Comparison of ENCODE assay signal across 29 cellular contexts in genomic region chr17:80653856-80654255, GRCh38.
DNase-seq lines count a peak whose midpoint lies in the region; ATAC-seq, FAIRE-seq and TF ChIP-seq lines count a peak whose summit lies in the region.
"Had no signal": no experiment of that assay in that cellular context is flagged by ENCODE, and none has a peak within 500 bp of the region (broad histone marks: within the 10 kb centered on the region; RNA-seq: fewer than 3 reads in every experiment).

No MANE protein-coding gene starts in this region.

- in situ Hi-C loops in HepG2 (cut with HindIII; ENCODE audit: extremely low pct_ligation_motif_present, low pct_unique_long_range_greater_than_20kb) (no loop called here), transverse colon (cut with MboI; ENCODE audit: low pct_ligation_motif_present in 1 of 4, low pct_unique_long_range_greater_than_20kb in 1 of 4, low sequenced_read_pairs in 3 of 4) (no loop called here)

- peak overlapping the region; percentile 74 for H3K27ac Mint-ChIP-seq in activated T-helper 17 cell treated with anti-CD3 and anti-CD28 coated beads, Interleukin-2, amount 50 U/mL, for 72 hours
- H3K27ac Mint-ChIP-seq in naive thymus-derived CD4-positive, alpha-beta T cell: peak overlapping the region in 6 of 9 donors; percentile 3 to 75 (median 50)
- H3K27ac Mint-ChIP-seq in stimulated activated naive CD8-positive, alpha-beta T cell treated with anti-CD3 and anti-CD28 coated beads, Interleukin-15, amount 100 ng/mL, for 72 hours: peak overlapping the region in 1 of 2 donors; percentile 65

- H3K4me1 ChIP-seq in right lobe of liver (no peaks in the 10 kb centered on the region), HepG2 (ENCODE audit: insufficient read depth, low read length) (peaks cover 47% of the 10 kb centered on the region), transverse colon (peaks cover 0 to 10% (median 0%) of the 10 kb centered on the region in 4 donors)
- peaks cover 10 to 18% of the 10 kb centered on the region in 2 donors for H3K4me1 ChIP-seq in naive thymus-derived CD4-positive, alpha-beta T cell (ENCODE audit: control insufficient read depth in 2 of 2, insufficient read depth in 2 of 2, low read length in 2 of 2)
- H3K4me1 ChIP-seq: A549 had no signal

- H3K4me1 Mint-ChIP-seq in activated T-helper 17 cell treated with anti-CD3 and anti-CD28 coated beads, Interleukin-2, amount 50 U/mL, for 72 hours: peaks cover 33% of the 10 kb centered on the region
- H3K4me1 Mint-ChIP-seq in naive thymus-derived CD4-positive, alpha-beta T cell: peaks cover 27 to 71% (median 66%) of the 10 kb centered on the region in 7 donors
- peaks cover 71% of the 10 kb centered on the region for H3K4me1 Mint-ChIP-seq in stimulated activated naive CD8-positive, alpha-beta T cell treated with anti-CD3 and anti-CD28 coated beads, Interleukin-15, amount 100 ng/mL, for 72 hours

- DNase-seq in right lobe of liver (no peak), HepG2 (ENCODE audit: low spot score) (no peak), transverse colon (peak; percentile 20), GM12891 (ENCODE audit: insufficient read length, low spot score) (no peak)
- DNase-seq in naive thymus-derived CD4-positive, alpha-beta T cell: no peak
- no peak for DNase-seq in stimulated activated naive CD8-positive, alpha-beta T cell treated with anti-CD3 and anti-CD28 coated beads, Interleukin-15, amount 100 ng/mL, for 72 hours
- DNase-seq: AML-193; Caco-2; CD4-positive, alpha-beta memory T cell; EL; GDM1; H7; MG63; NCI-H1105 treated with DMSO at 0.1 percent for 48 hours; NCI-H146; NCI-H1930; NCI-H2107; NCI-H446; NCI-H524 treated with DMSO at 0.1 percent for 48 hours; NCI-H774; SJCRH30 had no signal

- H3K9me3 ChIP-seq in right lobe of liver (no peaks in the 10 kb centered on the region), HepG2 (ENCODE audit: low read length) (no peaks in the 10 kb centered on the region), transverse colon (peaks cover 0 to 6% of the 10 kb centered on the region in 2 donors)
- H3K9me3 ChIP-seq in naive thymus-derived CD4-positive, alpha-beta T cell (ENCODE audit: control insufficient read depth in 2 of 3, low read length in 3 of 3): no peaks in the 10 kb centered on the region
- H3K9me3 ChIP-seq: Caco-2 had no signal

- TF ChIP-seq CTCF in right lobe of liver (IDR thresholded peaks at IDR 0.05) (no peak), HepG2 (CRISPR knock-in tag; IDR thresholded peaks at IDR 0.05) (no peak), transverse colon (IDR thresholded peaks at IDR 0.05) (no peak)

- CTCF ChIA-PET in HepG2 (lab: Yijun Ruan, JAX; ENCODE audit: low intra/inter-chr PET ratio, low total read pairs): no interaction called here
- CTCF ChIA-PET in naive thymus-derived CD4-positive, alpha-beta T cell (lab: Charles Lee): interaction anchor here (0.6 to 1.1 kb wide), 3 partner anchors 43 to 660 kb away, joined by 3 read pairs; no protein-coding TSS in a partner anchor

- H3K9ac ChIP-seq in HepG2 (ENCODE audit: insufficient read depth, low read depth, low read length): no peak overlapping the region
- H3K9ac ChIP-seq: BLaER1 treated with 17β-estradiol and CSF1 and Interleukin-3, amounts not matched to agents 10 nM and 100 nM had no signal

- H3K4me2 ChIP-seq in HepG2 (ENCODE audit: low read depth, low read length): no peak overlapping the region
- H3K4me2 ChIP-seq: A549; BLaER1 treated with 17β-estradiol and CSF1 and Interleukin-3, amounts not matched to agents 10 nM and 100 nM had no signal

- TF ChIP-seq POLR2A in right lobe of liver (IDR thresholded peaks at IDR 0.05) (no peak), HepG2 (IDR thresholded peaks at IDR 0.05; ENCODE audit: insufficient read depth in 1 of 2, low read depth in 2 of 2, low read length in 2 of 2) (no peak), transverse colon (IDR thresholded peaks at IDR 0.05) (no peak), GM12891 (IDR thresholded peaks at IDR 0.05; ENCODE audit: low read depth, low read length) (no peak)

- BruUV-seq in HepG2 (replicated peaks; lab: Mats Ljungman, UMichigan): no TSS peak

- peaks cover 7% of the 10 kb centered on the region; the same call in 1 of the 2 replicates for H4K20me1 ChIP-seq in HepG2 (ENCODE audit: insufficient read depth, low read length)

- TF ChIP-seq EP300 in HepG2 (IDR thresholded peaks at IDR 0.05; ENCODE audit: low read depth in 2 of 2, low read length in 2 of 2) (no peak), HepG2 (CRISPR knock-in tag; IDR thresholded peaks at IDR 0.05; ENCODE audit: borderline replicate concordance) (no peak), transverse colon (IDR thresholded peaks at IDR 0.05; ENCODE audit: low read depth) (no peak)

- peaks cover 79% of the 10 kb centered on the region for H3K79me2 ChIP-seq in HepG2 (ENCODE audit: insufficient read depth, low read length)

- H3K27me3 ChIP-seq in right lobe of liver (no peaks in the 10 kb centered on the region), HepG2 (ENCODE audit: control insufficient read depth in 1 of 2, insufficient read depth in 2 of 2, low read length in 2 of 2) (no peaks in the 10 kb centered on the region), transverse colon (no peaks in the 10 kb centered on the region)
- no peaks in the 10 kb centered on the region for H3K27me3 ChIP-seq in naive thymus-derived CD4-positive, alpha-beta T cell (ENCODE audit: control insufficient read depth in 2 of 2, insufficient read depth in 2 of 2, low read length in 2 of 2)
- H3K27me3 ChIP-seq: BLaER1 treated with 17β-estradiol and CSF1 and Interleukin-3, amounts not matched to agents 10 nM and 100 nM; MG63; SJCRH30 had no signal

- H3K36me3 ChIP-seq in right lobe of liver (no peaks in the 10 kb centered on the region), HepG2 (replicated peaks in 1 of 2; ENCODE audit: control insufficient read depth in 1 of 2, insufficient read depth in 2 of 2, low read length in 2 of 2) (peaks cover 0 to 2% of the 10 kb centered on the region in 2 experiments; a peak in 1 of 5 replicates), transverse colon (no peaks in the 10 kb centered on the region)
- no peaks in the 10 kb centered on the region for H3K36me3 ChIP-seq in naive thymus-derived CD4-positive, alpha-beta T cell (ENCODE audit: control insufficient read depth in 2 of 3, insufficient read depth in 3 of 3, low read length in 3 of 3)
- H3K36me3 ChIP-seq: SJCRH30 had no signal

- WGBS in right lobe of liver (ENCODE audit: insufficient coverage, low coverage, low lambda C conversion rate, missing lambda C conversion rate): 63% methylated on average over 2 of the region's 6 CpGs
- 94% methylated on average over 6 of the region's 6 CpGs for WGBS in HepG2 (ENCODE audit: low lambda C conversion rate)
- WGBS in transverse colon (ENCODE audit: low coverage in 1 of 2), 2 donors: 69% methylated on average over 6 of the region's 6 CpGs; no CpG with 5 or more reads in 1 of the 2 donors

- TF ChIP-seq RAD21 in HepG2 (CRISPR knock-in tag; IDR thresholded peaks at IDR 0.05): no peak

- FAIRE-seq in HepG2 (lab: Jason Lieb, UNC) (no peak), GM12891 (lab: Jason Lieb, UNC) (no peak)
- FAIRE-seq: A549, GM12878, K562 had no signal

- POLR2A ChIA-PET in HepG2 (lab: Yijun Ruan, JAX): no interaction called here
- POLR2A ChIA-PET in naive thymus-derived CD4-positive, alpha-beta T cell (lab: Charles Lee): interaction anchor here (0.6 kb wide), 1 partner anchor 220 kb away, joined by 3 read pairs; no protein-coding TSS in a partner anchor

- H3K9me3 Mint-ChIP-seq in activated T-helper 17 cell treated with anti-CD3 and anti-CD28 coated beads, Interleukin-2, amount 50 U/mL, for 72 hours: peaks cover 7% of the 10 kb centered on the region
- H3K9me3 Mint-ChIP-seq in naive thymus-derived CD4-positive, alpha-beta T cell: peaks cover 2 to 40% (median 7%) of the 10 kb centered on the region in 11 donors
- peaks cover 29 to 38% of the 10 kb centered on the region in 2 donors for H3K9me3 Mint-ChIP-seq in stimulated activated naive CD8-positive, alpha-beta T cell treated with anti-CD3 and anti-CD28 coated beads, Interleukin-15, amount 100 ng/mL, for 72 hours

- H3K4me3 ChIP-seq in right lobe of liver: no peak overlapping the region
- H3K4me3 ChIP-seq in HepG2 (replicated peaks in 1 of 3; ENCODE audit: insufficient read depth in 1 of 3, low read depth in 2 of 3, low read length in 3 of 3): no peak overlapping the region
- H3K4me3 ChIP-seq in naive thymus-derived CD4-positive, alpha-beta T cell (ENCODE audit: low read length): no peak overlapping the region
- H3K4me3 ChIP-seq in transverse colon: no peak overlapping the region
- H3K4me3 ChIP-seq: A549; BLaER1 treated with 17β-estradiol and CSF1 and Interleukin-3, amounts not matched to agents 10 nM and 100 nM; GM12878; K562; MG63; SJCRH30 had no signal

- H3K27ac ChIP-seq in right lobe of liver (no peak overlapping the region), HepG2 (ENCODE audit: extremely low read length, insufficient read depth, low read length) (no peak overlapping the region), transverse colon (no peak overlapping the region)
- no peak overlapping the region for H3K27ac ChIP-seq in naive thymus-derived CD4-positive, alpha-beta T cell (ENCODE audit: low read depth, low read length)
- H3K27ac ChIP-seq: A549; BLaER1 treated with 17β-estradiol and CSF1 and Interleukin-3, amounts not matched to agents 10 nM and 100 nM; SJCRH30 had no signal

- H3K36me3 Mint-ChIP-seq in activated T-helper 17 cell treated with anti-CD3 and anti-CD28 coated beads, Interleukin-2, amount 50 U/mL, for 72 hours (ENCODE audit: low read depth): peaks cover 9% of the 10 kb centered on the region
- peaks cover 3 to 68% (median 48%) of the 10 kb centered on the region in 5 donors for H3K36me3 Mint-ChIP-seq in naive thymus-derived CD4-positive, alpha-beta T cell

- ATAC-seq in right lobe of liver (peak; percentile 49 to 82 (median 69)), HepG2 (no peak), GM21367 (IDR thresholded peaks at IDR 0.05; ENCODE audit: unreplicated experiment) (no peak)
- no peak for ATAC-seq in activated T-helper 17 cell treated with anti-CD3 and anti-CD28 coated beads, Interleukin-2, amount 50 U/mL, for 72 hours (replicated peaks)
- ATAC-seq in naive thymus-derived CD4-positive, alpha-beta T cell: no peak
- ATAC-seq in stimulated activated naive CD8-positive, alpha-beta T cell treated with anti-CD3 and anti-CD28 coated beads, Interleukin-15, amount 100 ng/mL, for 72 hours: no peak
- ATAC-seq: A549, GM12878, K562, Right ventricle myocardium inferior, SK-N-SH treated with all-trans-retinoic acid at 6 μM for 48 hours had no signal

- no peak overlapping the region for H3K4me3 Mint-ChIP-seq in activated T-helper 17 cell treated with anti-CD3 and anti-CD28 coated beads, Interleukin-2, amount 50 U/mL, for 72 hours
- H3K4me3 Mint-ChIP-seq in naive thymus-derived CD4-positive, alpha-beta T cell: no peak overlapping the region
- H3K4me3 Mint-ChIP-seq in stimulated activated naive CD8-positive, alpha-beta T cell treated with anti-CD3 and anti-CD28 coated beads, Interleukin-15, amount 100 ng/mL, for 72 hours: no peak overlapping the region
- H3K4me3 Mint-ChIP-seq: CD4-positive, alpha-beta memory T cell had no signal

- intact Hi-C loops in right lobe of liver (cut with DNase I): no loop called here
- intact Hi-C loops in HepG2 (cut with micrococcal nuclease; ENCODE audit: unreplicated experiment): loop anchor here (5.0 kb wide), 1 partner anchor 227 kb away; no protein-coding TSS in a partner anchor
- intact Hi-C loops in naive thymus-derived CD4-positive, alpha-beta T cell (cut with micrococcal nuclease): no loop called here
- intact Hi-C loops in transverse colon (cut with DNase I; ENCODE audit: low total_unique reads): no loop called here

- no peaks in the 10 kb centered on the region for H3K27me3 Mint-ChIP-seq in activated T-helper 17 cell treated with anti-CD3 and anti-CD28 coated beads, Interleukin-2, amount 50 U/mL, for 72 hours
- no peaks in the 10 kb centered on the region for H3K27me3 Mint-ChIP-seq in naive thymus-derived CD4-positive, alpha-beta T cell
- H3K27me3 Mint-ChIP-seq in stimulated activated naive CD8-positive, alpha-beta T cell treated with anti-CD3 and anti-CD28 coated beads, Interleukin-15, amount 100 ng/mL, for 72 hours: no peaks in the 10 kb centered on the region
- H3K27me3 Mint-ChIP-seq: CD4-positive, alpha-beta memory T cell had no signal

- no peak overlapping the region for H2AFZ ChIP-seq in HepG2 (ENCODE audit: low read length)

Comparison
In these comparisons a context has a peak if more than half of its experiments do, and no peak if none do; other contexts are left out.
1. ATAC-seq: peak in right lobe of liver (4 of 4); none in HepG2 (single experiment), activated T-helper 17 cell treated with anti-CD3 and anti-CD28 coated beads, Interleukin-2, amount 50 U/mL, for 72 hours (single experiment), naive thymus-derived CD4-positive, alpha-beta T cell (single experiment), stimulated activated naive CD8-positive, alpha-beta T cell treated with anti-CD3 and anti-CD28 coated beads, Interleukin-15, amount 100 ng/mL, for 72 hours (single experiment) and GM21367 (single experiment).